35 cellular contexts compared by ENCODE assay signal in genomic region chr9:131521203-131521602, GRCh38. TPM values are rescaled to one million over a fixed set of nuclear protein-coding genes. Genes with fewer than 3 reads are reported as not detected.
"Had no signal": no experiment of that assay in that cellular context is flagged by ENCODE, and none has a peak within 500 bp of the region (broad histone marks: within the 10 kb centered on the region; RNA-seq: fewer than 3 reads in every experiment).

No MANE protein-coding gene starts in this region.

- ATAC-seq: activated CD4-positive, alpha-beta T cell treated with anti-CD3 and anti-CD28 coated beads for 36 hours; activated CD8-positive, alpha-beta memory T cell treated with anti-CD3 and anti-CD28 coated beads, Interleukin-2, amount 10 ng/mL, durations not matched to agents 7 days and 5 days; activated CD8-positive, alpha-beta T cell treated with anti-CD3 and anti-CD28 coated beads, Interleukin-2, amount 10 ng/mL, durations not matched to agents 7 days and 5 days; activated T-helper 17 cell treated with anti-CD3 and anti-CD28 coated beads, Interleukin-2, amount 50 U/mL, for 72 hours; effector memory CD8-positive, alpha-beta T cell; foreskin keratinocyte; gastrocnemius medialis; heart left ventricle had no signal

- H3K9me3 Mint-ChIP-seq: activated CD4-positive, alpha-beta memory T cell treated with anti-CD3 and anti-CD28 coated beads for 36 hours; activated CD4-positive, alpha-beta T cell treated with anti-CD3 and anti-CD28 coated beads, Interleukin-2, amount 10 ng/mL, durations not matched to agents 24 days and 14 days; activated T-cell treated with anti-CD3 and anti-CD28 coated beads, Interleukin-2, amount 50 U/mL, for 24 hours; activated T-helper 17 cell treated with anti-CD3 and anti-CD28 coated beads, Interleukin-2, amount 50 U/mL, for 72 hours; effector memory CD8-positive, alpha-beta T cell had no signal

- H3K9me3 ChIP-seq: esophagus muscularis mucosa, gastrocnemius medialis had no signal

- H3K4me1 ChIP-seq: foreskin keratinocyte had no signal

- H3K27me3 ChIP-seq: brain microvascular endothelial cell, esophagus muscularis mucosa, foreskin keratinocyte, gastrocnemius medialis, heart left ventricle had no signal

- H3K4me3 ChIP-seq: esophagus muscularis mucosa, gastrocnemius medialis, heart left ventricle had no signal

- H3K36me3 Mint-ChIP-seq: activated naive CD8-positive, alpha-beta T cell had no signal

- H3K27ac ChIP-seq: brain microvascular endothelial cell, esophagus muscularis mucosa, foreskin keratinocyte, gastrocnemius medialis, heart left ventricle had no signal

- H3K27ac Mint-ChIP-seq: activated CD4-positive, alpha-beta memory T cell treated with anti-CD3 and anti-CD28 coated beads for 36 hours; activated CD4-positive, alpha-beta T cell treated with anti-CD3 and anti-CD28 coated beads for 36 hours; activated CD4-positive, alpha-beta T cell treated with anti-CD3 and anti-CD28 coated beads, Interleukin-2, amount 10 ng/mL, durations not matched to agents 24 days and 14 days; activated CD8-positive, alpha-beta memory T cell treated with anti-CD3 and anti-CD28 coated beads, Interleukin-2, amount 10 ng/mL, durations not matched to agents 7 days and 5 days; activated CD8-positive, alpha-beta T cell treated with anti-CD3 and anti-CD28 coated beads, Interleukin-2, amount 10 ng/mL, durations not matched to agents 7 days and 5 days; activated T-cell treated with anti-CD3 and anti-CD28 coated beads, Interleukin-2, amount 50 U/mL, for 24 hours had no signal

- H3K4me3 Mint-ChIP-seq: activated CD4-positive, alpha-beta memory T cell treated with anti-CD3 and anti-CD28 coated beads for 36 hours; activated CD4-positive, alpha-beta T cell treated with anti-CD3 and anti-CD28 coated beads for 36 hours; activated CD4-positive, alpha-beta T cell treated with anti-CD3 and anti-CD28 coated beads, Interleukin-2, amount 10 ng/mL, durations not matched to agents 24 days and 14 days; activated CD8-positive, alpha-beta memory T cell treated with anti-CD3 and anti-CD28 coated beads, Interleukin-2, amount 10 ng/mL, durations not matched to agents 7 days and 5 days; activated CD8-positive, alpha-beta T cell treated with anti-CD3 and anti-CD28 coated beads, Interleukin-2, amount 10 ng/mL, durations not matched to agents 7 days and 5 days; activated naive CD8-positive, alpha-beta T cell; activated T-cell treated with anti-CD3 and anti-CD28 coated beads, Interleukin-2, amount 50 U/mL, for 24 hours; activated T-helper 17 cell treated with anti-CD3 and anti-CD28 coated beads, Interleukin-2, amount 50 U/mL, for 72 hours; effector memory CD8-positive, alpha-beta T cell had no signal

- FAIRE-seq: astrocyte, colon had no signal

- DNase-seq: activated CD4-positive, alpha-beta memory T cell treated with anti-CD3 and anti-CD28 coated beads for 36 hours; activated CD4-positive, alpha-beta T cell treated with anti-CD3 and anti-CD28 coated beads for 36 hours; activated CD4-positive, alpha-beta T cell treated with anti-CD3 and anti-CD28 coated beads, Interleukin-2, amount 10 ng/mL, durations not matched to agents 24 days and 14 days; activated CD4-positive, CD25-positive, alpha-beta regulatory T cell; activated CD4-positive, CD25-positive, alpha-beta regulatory T cell treated with anti-CD3 and anti-CD28 coated beads, Interleukin-2, amount 50 U/mL, for 72 hours; activated CD8-positive, alpha-beta memory T cell treated with anti-CD3 and anti-CD28 coated beads, Interleukin-2, amount 10 ng/mL, durations not matched to agents 7 days and 5 days; activated CD8-positive, alpha-beta memory T cell treated with anti-CD3 and anti-CD28 coated beads, Interleukin-2, amount 50 U/mL, for 4 hours; activated CD8-positive, alpha-beta T cell treated with anti-CD3 and anti-CD28 coated beads, Interleukin-2, amount 10 ng/mL, durations not matched to agents 7 days and 5 days; activated effector memory CD4-positive, alpha-beta T cell treated with Interleukin-2 at 50 U/mL for 16 hours; activated gamma-delta T cell treated with Interleukin-2 at 50 U/mL for 16 hours; activated naive CD4-positive, alpha-beta T cell treated with anti-CD3 and anti-CD28 coated beads, Interleukin-2, amount 50 U/mL, for 16 hours; activated naive CD4-positive, alpha-beta T cell treated with Interleukin-2 at 50 U/mL for 16 hours; activated T-cell treated with anti-CD3 and anti-CD28 coated beads, Interleukin-2, amount 50 U/mL, for 24 hours; amniotic stem cell; anterior cingulate cortex; brain microvascular endothelial cell; caudate nucleus; cortex of kidney; dermis blood vessel endothelial cell; effector CD4-positive, alpha-beta T cell; effector memory CD8-positive, alpha-beta T cell; erythroblast; foreskin keratinocyte; gastrocnemius medialis; glutamatergic neuron; heart left ventricle; T-helper 2 cell had no signal

- H3K27me3 Mint-ChIP-seq: activated CD4-positive, alpha-beta memory T cell treated with anti-CD3 and anti-CD28 coated beads for 36 hours; activated CD4-positive, alpha-beta T cell treated with anti-CD3 and anti-CD28 coated beads for 36 hours; activated CD4-positive, alpha-beta T cell treated with anti-CD3 and anti-CD28 coated beads, Interleukin-2, amount 10 ng/mL, durations not matched to agents 24 days and 14 days; activated CD8-positive, alpha-beta memory T cell treated with anti-CD3 and anti-CD28 coated beads, Interleukin-2, amount 10 ng/mL, durations not matched to agents 7 days and 5 days; activated naive CD8-positive, alpha-beta T cell; activated T-cell treated with anti-CD3 and anti-CD28 coated beads, Interleukin-2, amount 50 U/mL, for 24 hours; activated T-helper 17 cell treated with anti-CD3 and anti-CD28 coated beads, Interleukin-2, amount 50 U/mL, for 72 hours; effector memory CD8-positive, alpha-beta T cell had no signal

- H3K4me1 Mint-ChIP-seq: activated CD8-positive, alpha-beta memory T cell treated with anti-CD3 and anti-CD28 coated beads, Interleukin-2, amount 10 ng/mL, durations not matched to agents 7 days and 5 days had no signal

RNA-seq across cellular contexts. Expression of gene PRRT1B, which starts 24.1 kb away (rescaled TPM):
- total RNA-seq: activated CD4-positive, alpha-beta memory T cell treated with anti-CD3 and anti-CD28 coated beads for 36 hours; activated CD4-positive, alpha-beta T cell treated with anti-CD3 and anti-CD28 coated beads for 36 hours; activated CD4-positive, alpha-beta T cell treated with anti-CD3 and anti-CD28 coated beads, Interleukin-2, amount 10 ng/mL, durations not matched to agents 24 days and 14 days; activated CD8-positive, alpha-beta memory T cell treated with anti-CD3 and anti-CD28 coated beads for 36 hours; activated CD8-positive, alpha-beta memory T cell treated with anti-CD3 and anti-CD28 coated beads, Interleukin-2, amount 10 ng/mL, durations not matched to agents 7 days and 5 days; activated CD8-positive, alpha-beta T cell treated with anti-CD3 and anti-CD28 coated beads, Interleukin-2, amount 10 ng/mL, durations not matched to agents 7 days and 5 days; activated T-helper 17 cell treated with anti-CD3 and anti-CD28 coated beads, Interleukin-2, amount 50 U/mL, for 72 hours; astrocyte; chondrocyte; dermis blood vessel endothelial cell; foreskin keratinocyte; gastrocnemius medialis; heart left ventricle; T-helper 1 cell treated with Interleukin-12 subunit alpha and Interleukin-12 subunit beta and Interleukin-4 antibody, amounts not matched to agents 30 ng/mL and 1 ng/mL, for 36 hours had no signal
